Comparison of ENCODE assay signal across 15 cellular contexts in the genomic region with DNA sequence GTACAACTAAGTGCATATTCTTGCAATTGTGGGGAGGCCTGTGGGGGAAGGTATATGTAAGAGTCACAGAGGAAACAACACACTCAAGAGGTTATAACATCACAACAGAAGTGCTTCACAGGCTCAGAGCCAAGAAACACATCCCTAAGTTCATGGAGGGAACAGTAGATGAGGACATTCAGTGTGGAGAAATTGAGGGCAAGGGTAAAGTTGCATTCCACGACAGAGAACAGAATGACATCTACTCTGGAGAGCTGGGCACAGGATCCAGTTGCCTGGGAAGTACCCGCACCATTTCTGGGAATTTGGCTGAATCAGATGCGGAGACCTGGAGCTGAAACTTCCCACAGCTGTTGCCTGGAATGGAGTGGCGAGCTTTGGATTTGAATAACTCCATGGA.
DNase-seq lines count a peak whose midpoint lies in the region; ATAC-seq and TF ChIP-seq lines count a peak whose summit lies in the region.
"Had no signal": no experiment of that assay in that cellular context is flagged by ENCODE, and none has a peak within 500 bp of the region (broad histone marks: within the 10 kb centered on the region; RNA-seq: fewer than 3 reads in every experiment).

No MANE protein-coding gene starts in this region.

- no peak overlapping the region for H3K9ac ChIP-seq in MM.1S (ENCODE audit: low read length)

- H4K20me1 ChIP-seq in MM.1S (ENCODE audit: insufficient read depth, low read length), result no peaks in the 10 kb centered on the region

- no peak for DNase-seq in Right ventricle myocardium inferior (ENCODE audit: missing footprints)
- no peak for DNase-seq in cardiac septum (ENCODE audit: low spot score)
- peak; percentile 70 for DNase-seq in fibroblast of the aortic adventitia (ENCODE audit: low read depth)
- DNase-seq in omental fat pad (ENCODE audit: low spot score), result no peak
- DNase-seq in T-helper 1 cell, result no peak
- no peak for DNase-seq in MM.1S
- DNase-seq: activated T-cell treated with anti-CD3 and anti-CD28 coated beads, Interleukin-2, amount 50 U/mL, for 48 hours; CD8-positive, alpha-beta memory T cell; H7; NCI-H2171; T-cell had no signal

- no peak overlapping the region for H3K27ac ChIP-seq in MM.1S (ENCODE audit: low read length)
- H3K27ac ChIP-seq: epithelial cell of prostate, HL-60 had no signal

- H3K9me2 ChIP-seq in MM.1S (replicated peaks; ENCODE audit: insufficient read depth, low read length), result no peaks in the 10 kb centered on the region

- H3K4me3 ChIP-seq in fibroblast of the aortic adventitia (ENCODE audit: low read depth, low read length), result no peak overlapping the region
- no peak overlapping the region for H3K4me3 ChIP-seq in MM.1S (ENCODE audit: low read length)

- H3K4me1 ChIP-seq in MM.1S (ENCODE audit: low read length), result no peaks in the 10 kb centered on the region

- H3K9me3 ChIP-seq in MM.1S (replicated peaks; ENCODE audit: insufficient read depth, low read length), result no peaks in the 10 kb centered on the region

- H3K36me3 ChIP-seq in MM.1S (replicated peaks; ENCODE audit: insufficient read depth, low read length), result no peaks in the 10 kb centered on the region

- H3K4me2 ChIP-seq in MM.1S (ENCODE audit: low read depth, low read length), result no peak overlapping the region

- TF ChIP-seq CTCF in fibroblast of the aortic adventitia (IDR thresholded peaks at IDR 0.05; ENCODE audit: insufficient read depth, low read length), result no peak
- TF ChIP-seq CTCF in omental fat pad (IDR thresholded peaks at IDR 0.05), result no peak
- TF ChIP-seq CTCF in MM.1S (IDR thresholded peaks at IDR 0.05; ENCODE audit: low read length), result no peak

- no peaks in the 10 kb centered on the region for H3F3A ChIP-seq in MM.1S (ENCODE audit: insufficient read depth, low read length)

- no peaks in the 10 kb centered on the region for H3K27me3 ChIP-seq in MM.1S (replicated peaks; ENCODE audit: insufficient read depth, low read length)

- ATAC-seq in Right ventricle myocardium inferior (peak; percentile 61), omental fat pad (ENCODE audit: low FRiP score) (peak; percentile 55), HG02798 (IDR thresholded peaks at IDR 0.05; ENCODE audit: poor library complexity, unreplicated experiment) (no peak), HG03439 (IDR thresholded peaks at IDR 0.05; ENCODE audit: unreplicated experiment) (no peak)
- ATAC-seq: T-cell had no signal

- intact Hi-C loops in Right ventricle myocardium inferior (cut with DNase I) (loop anchor here (10.0 kb wide), 1 partner anchor 137 kb away; no protein-coding TSS in a partner anchor), cardiac septum (cut with DNase I) (no loop called here)

- H3K79me2 ChIP-seq in MM.1S (ENCODE audit: low read length), result no peaks in the 10 kb centered on the region

- no peak overlapping the region for H2AFZ ChIP-seq in MM.1S (ENCODE audit: low read length)

Comparison
In these comparisons a context has a peak if more than half of its experiments do, and no peak if none do; other contexts are left out.
1. ATAC-seq: peak in Right ventricle myocardium inferior (single experiment) and omental fat pad (single experiment); none in HG02798 (single experiment) and HG03439 (single experiment).